ENCODE assay signal across 1 cellular context in the genomic region with DNA sequence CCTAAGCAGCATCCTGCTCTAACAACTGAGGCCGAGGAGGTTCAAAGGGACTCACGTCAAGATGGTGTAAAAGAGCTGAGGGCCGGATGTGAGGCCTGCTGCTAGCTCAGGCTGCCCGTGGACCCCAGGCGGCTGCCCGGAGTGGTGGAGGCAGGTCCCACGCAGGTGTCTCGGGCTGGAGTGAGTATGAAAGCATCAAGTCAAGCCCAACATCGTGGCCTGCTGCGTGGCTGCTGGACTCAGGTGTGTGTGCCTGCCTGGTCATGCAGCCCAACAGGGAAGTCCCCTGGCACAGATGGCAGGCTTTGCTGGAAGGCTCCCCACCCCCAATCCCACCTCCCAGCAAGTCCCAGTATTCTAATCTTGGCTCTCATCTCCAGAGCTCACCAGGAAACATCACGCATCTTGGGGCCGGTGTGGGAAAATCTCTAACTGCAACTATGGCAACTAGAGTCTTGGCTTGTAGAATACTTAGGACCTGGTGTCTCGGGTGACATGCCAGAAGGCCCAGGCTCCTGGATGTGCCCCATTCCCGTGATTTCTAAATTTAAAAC.
TF ChIP-seq lines count a peak whose summit lies in the region.

No MANE protein-coding gene starts in this region.

TF ChIP-seq in H1, 55 proteins besides CTCF, POLR2A, EP300 and RAD21:
- TF ChIP-seq TCF12 (IDR thresholded peaks at IDR 0.05; ENCODE audit: low read depth, low read length), result no peak
- TF ChIP-seq SP4 (IDR thresholded peaks at IDR 0.05; ENCODE audit: low read length), result no peak
- no peak for TF ChIP-seq POU5F1 (IDR thresholded peaks at IDR 0.05; ENCODE audit: low read depth, low read length)
